Comparison of ENCODE assay signal across 25 cellular contexts in genomic region chr5:51732304-51732703, GRCh38.
"Had no signal": no experiment of that assay in that cellular context is flagged by ENCODE, and none has a peak within 500 bp of the region (broad histone marks: within the 10 kb centered on the region; RNA-seq: fewer than 3 reads in every experiment).

No MANE protein-coding gene starts in this region.

- H3K27ac ChIP-seq: neutrophil, pancreas, psoas muscle, right lobe of liver, sigmoid colon, stomach, thoracic aorta, thyroid gland, tibial nerve, upper lobe of left lung, vagina had no signal

- H3K4me3 ChIP-seq: pancreas, psoas muscle, right lobe of liver, sigmoid colon, stomach, thoracic aorta, thyroid gland, tibial nerve, upper lobe of left lung, vagina had no signal

- H3K27me3 ChIP-seq: neutrophil, pancreas, right lobe of liver, sigmoid colon, stomach, thyroid gland, tibial nerve, upper lobe of left lung, vagina had no signal

- DNase-seq: natural killer cell; nucleus accumbens; pancreas; posterior cingulate gyrus; psoas muscle; right cardiac atrium; right lobe of liver; sigmoid colon; small intestine; stimulated activated CD4-positive, alpha-beta T cell treated with anti-CD3 and anti-CD28 coated beads, Interleukin-15, amount 100 ng/mL, for 24 hours; stimulated activated CD4-positive, alpha-beta T cell treated with anti-CD3 and anti-CD28 coated beads, Interleukin-2, amount 100 ng/mL, for 24 hours; stimulated activated CD4-positive, alpha-beta T cell treated with anti-CD3 and anti-CD28 coated beads, Interleukin-2, amount 100 ng/mL, for 48 hours; stimulated activated CD4-positive, alpha-beta T cell treated with anti-CD3 and anti-CD28 coated beads, Interleukin-4, amount 100 ng/mL, for 24 hours; stimulated activated naive B cell treated with anti-CD40 and anti-IgM and Interleukin-4, amounts not matched to agents 10 μg/mL and 1 μg/mL and 100 μg/mL, for 72 hours; stimulated activated naive CD4-positive, alpha-beta T cell treated with Interleukin-2 at 50 U/mL for 16 hours; stomach; thyroid gland; trophoblast cell; upper lobe of left lung had no signal

- H3K4me1 ChIP-seq: pancreas, psoas muscle, right lobe of liver, sigmoid colon, thyroid gland, upper lobe of left lung, vagina had no signal

- ATAC-seq: natural killer cell; pancreas; psoas muscle; right cardiac atrium; right lobe of liver; stimulated activated effector memory CD8-positive, alpha-beta T cell treated with anti-CD3 and anti-CD28 coated beads, Interleukin-12 subunit alpha, Interleukin-12 subunit beta, amount 100 ng/mL, for 72 hours; stimulated activated naive B cell treated with anti-CD40 and anti-IgM and Interleukin-4, amounts not matched to agents 10 μg/mL and 1 μg/mL and 100 μg/mL, for 72 hours had no signal

- H3K9me3 ChIP-seq: neutrophil, pancreas, psoas muscle, right lobe of liver, sigmoid colon, stomach, thoracic aorta, thyroid gland, vagina had no signal

- FAIRE-seq: pancreas, small intestine, urothelium cell line had no signal

- H3K36me3 ChIP-seq: neutrophil, pancreas, right lobe of liver, sigmoid colon, stomach, thoracic aorta, thyroid gland, tibial nerve, upper lobe of left lung, vagina had no signal
